Comparison of ENCODE assay signal across 8 cellular contexts in the genomic region with DNA sequence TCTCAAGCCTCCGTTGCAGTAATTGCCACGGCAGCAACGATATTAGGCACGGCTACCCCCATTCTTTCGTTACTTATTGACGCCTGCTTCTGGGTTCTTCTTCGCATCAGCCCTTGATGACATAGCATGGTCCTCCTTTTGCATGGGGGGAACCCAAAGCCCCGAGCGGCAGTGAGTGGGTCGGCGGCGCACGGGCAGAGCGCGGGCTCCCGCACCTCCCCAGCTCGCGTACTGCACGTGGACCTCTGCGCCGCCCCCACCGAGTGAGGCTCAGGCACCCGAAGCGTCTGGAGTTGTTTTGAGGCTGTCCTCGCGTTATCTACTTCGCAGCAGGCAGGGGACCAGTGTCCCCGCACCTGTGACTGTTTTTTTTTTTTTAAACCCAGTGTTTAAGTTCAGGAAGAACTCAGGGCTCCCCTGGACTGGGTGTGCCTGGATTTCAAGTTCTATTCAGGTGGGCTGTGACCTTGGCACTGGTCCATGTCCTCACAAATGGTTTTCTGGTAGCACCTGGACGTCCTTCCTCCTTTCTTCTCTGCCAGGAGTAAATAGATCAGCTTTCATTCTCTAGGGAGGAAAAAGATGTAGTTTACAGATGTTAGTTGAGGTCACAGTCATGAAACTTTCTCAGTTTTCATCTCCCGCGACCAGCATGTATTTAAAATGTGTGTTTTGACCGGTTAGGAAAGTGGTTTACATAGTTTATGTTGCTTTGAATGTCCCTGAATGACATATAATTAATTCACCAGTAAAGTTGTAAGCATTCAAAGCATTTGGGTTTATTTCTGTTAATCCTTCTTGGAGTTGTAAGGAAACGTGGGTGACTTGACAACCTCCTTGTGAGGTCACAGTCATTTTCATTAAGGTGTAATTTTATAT. TPM values are rescaled to one million over a fixed set of nuclear protein-coding genes. Genes with fewer than 3 reads are reported as not detected.
DNase-seq lines count a peak whose midpoint lies in the region; ATAC-seq and TF ChIP-seq lines count a peak whose summit lies in the region.

No MANE protein-coding gene starts in this region.

- intact Hi-C loops in HCT116 (cut with micrococcal nuclease), result no loop called here

- H3K4me2 ChIP-seq in HCT116 (ENCODE audit: low read length) (peak overlapping the region; percentile 80), skeletal muscle satellite cell (ENCODE audit: low read length) (peak overlapping the region; percentile 73)

- no peaks in the 10 kb centered on the region for H3K9me2 ChIP-seq in HCT116 (ENCODE audit: insufficient read depth)

- H3K4me3 ChIP-seq in HCT116 (replicated peaks in 1 of 2; ENCODE audit: low read depth in 1 of 2, low read length in 2 of 2) (peak overlapping the region; percentile 35 to 53), Peyer's patch (peak overlapping the region in 3 of 4 donors; percentile 41 to 58 (median 49)), gastroesophageal sphincter (peak overlapping the region; percentile 34 to 54), skeletal muscle satellite cell (ENCODE audit: low read length) (peak overlapping the region; percentile 54)

- ATAC-seq in HCT116 (peak; percentile 58), gastroesophageal sphincter (no peak), GM21723 (IDR thresholded peaks at IDR 0.05; ENCODE audit: unreplicated experiment) (no peak)

- H3K4me1 ChIP-seq in HCT116 (ENCODE audit: control insufficient read depth in 1 of 2, insufficient read depth in 2 of 2, low read length in 2 of 2) (peaks cover 2 to 17% of the 10 kb centered on the region in 2 experiments; a peak in 3 of 4 replicates), Peyer's patch (peaks cover 3 to 17% (median 6%) of the 10 kb centered on the region in 4 donors), gastroesophageal sphincter (peaks cover 0 to 24% (median 14%) of the 10 kb centered on the region in 3 donors), skeletal muscle satellite cell (ENCODE audit: control insufficient read depth, insufficient read depth, low read length) (no peaks in the 10 kb centered on the region)

- CTCF ChIA-PET in HCT116 (lab: Charles Lee), result no interaction called here

- DNase-seq in HCT116 (ENCODE audit: low read depth, low spot score) (no peak), Peyer's patch (no peak), SHP77 treated with DMSO at 0.1 percent for 48 hours (lab: John Stamatoyannopoulos, UW) (no peak)
- no peak for DNase-seq in central memory CD4-positive, alpha-beta T cell

- TF ChIP-seq CTCF in 22Rv1 (IDR thresholded peaks at IDR 0.05) (no peak), HCT116 (IDR thresholded peaks at IDR 0.05 in 2 of 3, conservative IDR thresholded peaks at IDR 0.05 in 1 of 3; ENCODE audit: borderline replicate concordance in 1 of 3, insufficient read depth in 1 of 3, low read depth in 2 of 3, low read length in 2 of 3) (no peak), Peyer's patch (IDR thresholded peaks at IDR 0.05) (no peak), gastroesophageal sphincter (IDR thresholded peaks at IDR 0.05) (no peak)

- RAD21 ChIA-PET in HCT116 (lab: Charles Lee; ENCODE audit: low non-redundant PET in 1 of 2, low total read pairs in 2 of 2, uncharacterized antibody in 2 of 2, unreplicated experiment in 2 of 2), result no interaction called here

- BruUV-seq in HCT116 (replicated peaks; lab: Mats Ljungman, UMichigan), result no TSS peak

- no peaks in the 10 kb centered on the region for H3K79me2 ChIP-seq in HCT116 (ENCODE audit: insufficient read depth, low read length)

- TF ChIP-seq POLR2A in HCT116 (IDR thresholded peaks at IDR 0.05; ENCODE audit: borderline replicate concordance, extremely low read depth, insufficient read depth, insufficient read length), result no peak
- no peak for TF ChIP-seq POLR2A in Peyer's patch (IDR thresholded peaks at IDR 0.05)
- TF ChIP-seq POLR2A in gastroesophageal sphincter (IDR thresholded peaks at IDR 0.05), result no peak

- TF ChIP-seq RAD21 in HCT116 (IDR thresholded peaks at IDR 0.05; ENCODE audit: low read depth), result no peak

- no peaks in the 10 kb centered on the region for H4K20me1 ChIP-seq in HCT116 (ENCODE audit: insufficient read depth)

- H2AFZ ChIP-seq in HCT116 (ENCODE audit: low read depth, low read length, poor library complexity, severe bottlenecking), result peak overlapping the region; percentile 70

- H3K36me3 ChIP-seq in HCT116 (ENCODE audit: control insufficient read depth in 1 of 2, insufficient read depth in 2 of 2, low read length in 2 of 2), result no peaks in the 10 kb centered on the region
- H3K36me3 ChIP-seq in Peyer's patch, result no peaks in the 10 kb centered on the region
- no peaks in the 10 kb centered on the region for H3K36me3 ChIP-seq in gastroesophageal sphincter
- H3K36me3 ChIP-seq in skeletal muscle satellite cell (ENCODE audit: insufficient read depth, low read length), result no peaks in the 10 kb centered on the region

- WGBS in gastroesophageal sphincter (ENCODE audit: low coverage in 1 of 2), 2 donors, result 4 to 24% methylated on average over 5 to 11 of the region's 33 CpGs

- TF ChIP-seq EP300 in gastroesophageal sphincter (IDR thresholded peaks at IDR 0.05), result no peak

- POLR2A ChIA-PET in HCT116 (lab: Charles Lee), result no interaction called here

- peaks cover 15% of the 10 kb centered on the region; the same call in 1 of the 2 replicates for H3K27me3 ChIP-seq in HCT116 (ENCODE audit: insufficient read depth, low read length)
- H3K27me3 ChIP-seq in Peyer's patch, result peaks cover 0 to 17% of the 10 kb centered on the region in 2 donors
- H3K27me3 ChIP-seq in gastroesophageal sphincter, result peaks cover 57% of the 10 kb centered on the region
- peaks cover 81% of the 10 kb centered on the region for H3K27me3 ChIP-seq in skeletal muscle satellite cell (ENCODE audit: control insufficient read depth, insufficient read depth, low read length)

- H3K9me3 ChIP-seq in HCT116 (ENCODE audit: control insufficient read depth in 1 of 2, insufficient read depth in 1 of 2, low read depth in 1 of 2, low read length in 2 of 2) (no peaks in the 10 kb centered on the region), Peyer's patch (no peaks in the 10 kb centered on the region), gastroesophageal sphincter (no peaks in the 10 kb centered on the region), skeletal muscle satellite cell (replicated peaks; ENCODE audit: low read length) (no peaks in the 10 kb centered on the region)

- H3K9ac ChIP-seq in HCT116 (ENCODE audit: low read length), result no peak overlapping the region
- H3K9ac ChIP-seq in skeletal muscle satellite cell (ENCODE audit: low read depth, low read length), result no peak overlapping the region

- H3K27ac ChIP-seq in 22Rv1 (peak overlapping the region; percentile 89), HCT116 (ENCODE audit: low read depth, low read length) (no peak overlapping the region; the same call in 1 of the 2 replicates), Peyer's patch (no peak overlapping the region), gastroesophageal sphincter (no peak overlapping the region)

TF ChIP-seq in HCT116, 20 proteins besides CTCF, POLR2A, EP300 and RAD21:
- TF ChIP-seq, protein P1, sequence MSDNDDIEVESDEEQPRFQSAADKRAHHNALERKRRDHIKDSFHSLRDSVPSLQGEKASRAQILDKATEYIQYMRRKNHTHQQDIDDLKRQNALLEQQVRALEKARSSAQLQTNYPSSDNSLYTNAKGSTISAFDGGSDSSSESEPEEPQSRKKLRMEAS (IDR thresholded peaks at IDR 0.05), result peak; percentile 68
- TF ChIP-seq EZH2phosphoT487 (IDR thresholded peaks at IDR 0.05; ENCODE audit: borderline replicate concordance), result no peak

RNA-seq across cellular contexts. Expression of gene FOXN4, which starts 1.4 kb away (rescaled TPM):
- 0.52 TPM for total RNA-seq in HCT116 (2021; ENCODE audit: unreplicated experiment)
- 0.17 and 0.18 TPM in 2 replicates for polyA plus RNA-seq in HCT116 (2012)
- not detected for total RNA-seq in Peyer's patch
- not detected for total RNA-seq in gastroesophageal sphincter
- total RNA-seq in skeletal muscle satellite cell (2012; rRNA removed), result not detected in 2 replicates

RNA-seq across cellular contexts. Expression of gene MYO1H, which starts 37.2 kb away (rescaled TPM):
- not detected for total RNA-seq in HCT116 (2021; ENCODE audit: unreplicated experiment)
- not detected in 2 replicates for polyA plus RNA-seq in HCT116 (2012)
- total RNA-seq in Peyer's patch, result not detected
- total RNA-seq in gastroesophageal sphincter, result not detected
- not detected in 2 replicates for total RNA-seq in skeletal muscle satellite cell (2012; rRNA removed)
